ENCODE assay signal across 8 cellular contexts in the genomic region with DNA sequence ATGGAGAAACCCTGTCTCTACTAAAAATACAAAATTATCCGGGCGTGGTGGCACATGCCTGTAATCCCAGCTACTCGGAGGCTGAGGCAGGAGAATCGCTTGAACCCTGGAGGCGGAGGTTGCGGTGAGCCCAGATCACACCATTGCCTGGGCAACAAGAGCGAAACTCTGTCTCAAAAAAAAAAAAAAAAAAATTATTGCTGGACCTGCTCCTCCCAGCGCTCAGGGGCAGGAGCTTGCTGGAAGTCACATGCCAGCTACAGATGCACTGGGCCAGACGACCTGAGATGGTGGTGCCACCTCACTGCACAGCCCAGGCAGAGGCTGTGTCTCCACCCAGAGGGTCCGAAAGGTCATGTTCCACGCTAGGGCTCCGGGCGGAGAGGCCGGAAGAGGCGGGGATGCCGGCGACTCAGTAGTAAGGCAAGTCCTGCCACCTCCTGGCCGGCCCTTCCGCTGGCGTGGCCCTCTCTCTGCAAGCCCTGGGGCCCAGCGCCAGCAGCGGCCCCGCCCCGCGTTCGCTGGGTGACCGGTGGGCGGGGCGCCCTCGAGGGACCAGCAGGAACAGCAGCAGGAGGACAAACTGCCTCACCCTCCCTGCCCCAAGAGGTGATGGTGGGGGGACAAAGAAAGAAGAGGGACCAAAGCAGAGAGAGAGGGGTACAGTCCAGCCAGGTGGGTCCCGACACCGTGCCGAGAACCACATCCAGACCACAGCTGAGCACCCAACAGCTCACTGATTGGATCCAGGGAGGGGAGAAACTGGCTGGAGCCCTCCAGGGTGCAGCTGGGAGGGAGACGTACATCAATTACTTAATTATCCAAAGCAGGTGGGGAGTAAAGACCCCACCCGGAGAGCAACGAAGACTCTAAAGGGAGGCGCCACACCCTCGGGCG. TPM values are rescaled to one million over a fixed set of nuclear protein-coding genes. Genes with fewer than 3 reads are reported as not detected.
DNase-seq lines count a peak whose midpoint lies in the region; ATAC-seq and TF ChIP-seq lines count a peak whose summit lies in the region.

No MANE protein-coding gene starts in this region.

- H3K27me3 Mint-ChIP-seq in T-helper 17 cell, result no peaks in the 10 kb centered on the region

- no peaks in the 10 kb centered on the region for H3K9me3 ChIP-seq in T-helper 17 cell (ENCODE audit: control insufficient read depth, low read length, poor library complexity, severe bottlenecking)
- no peaks in the 10 kb centered on the region for H3K9me3 ChIP-seq in esophagus (ENCODE audit: control insufficient read depth in 2 of 2, insufficient read depth in 1 of 2, low read depth in 1 of 2, low read length in 1 of 2)
- no peaks in the 10 kb centered on the region for H3K9me3 ChIP-seq in mesodermal cell (ENCODE audit: control insufficient read depth, low read length)
- H3K9me3 ChIP-seq in tibial nerve, result no peaks in the 10 kb centered on the region

- ATAC-seq in T-helper 17 cell (no peak), GM18861 (IDR thresholded peaks at IDR 0.05; ENCODE audit: unreplicated experiment) (no peak)

- H3K27ac ChIP-seq in esophagus (ENCODE audit: low read depth in 2 of 2, low read length in 1 of 2) (peak overlapping the region; percentile 99 to 100), mesodermal cell (ENCODE audit: low read depth, low read length, severe bottlenecking) (peak overlapping the region; percentile 29), tibial nerve (peak overlapping the region; percentile 99 to 100 (median 100))

- H3K27me3 ChIP-seq in esophagus (ENCODE audit: control insufficient read depth in 1 of 2, insufficient read depth in 2 of 2, low read length in 2 of 2), result no peaks in the 10 kb centered on the region
- no peaks in the 10 kb centered on the region for H3K27me3 ChIP-seq in tibial nerve

- peaks cover 2 to 36% of the 10 kb centered on the region in 2 donors for H3K4me1 ChIP-seq in esophagus (ENCODE audit: control insufficient read depth in 2 of 2, insufficient read depth in 2 of 2, low read length in 1 of 2)
- H3K4me1 ChIP-seq in mesodermal cell (ENCODE audit: control insufficient read depth, insufficient read depth, low read length, poor library complexity, severe bottlenecking), result peaks cover 49% of the 10 kb centered on the region
- peaks cover 0 to 77% (median 59%) of the 10 kb centered on the region in 4 donors for H3K4me1 ChIP-seq in tibial nerve

- TF ChIP-seq RAD21 in Ishikawa (IDR thresholded peaks at IDR 0.05; ENCODE audit: low read depth), result no peak

- TF ChIP-seq EP300 in Ishikawa (IDR thresholded peaks at IDR 0.05; ENCODE audit: borderline replicate concordance), result peak; percentile 54
- peak; percentile 56 to 83 for TF ChIP-seq EP300 in tibial nerve (IDR thresholded peaks at IDR 0.05)

- peaks cover 0 to 10% of the 10 kb centered on the region in 2 donors for H3K36me3 ChIP-seq in esophagus (ENCODE audit: control insufficient read depth in 2 of 2, insufficient read depth in 2 of 2, low read length in 1 of 2)
- H3K36me3 ChIP-seq in mesodermal cell (ENCODE audit: control insufficient read depth, insufficient read depth, low read length), result peaks cover 19% of the 10 kb centered on the region
- peaks cover 0 to 9% (median 0%) of the 10 kb centered on the region in 3 donors for H3K36me3 ChIP-seq in tibial nerve

- H3K27ac Mint-ChIP-seq in T-helper 17 cell, result peak overlapping the region; percentile 83

- H3K4me1 Mint-ChIP-seq in T-helper 17 cell, result peaks cover 43% of the 10 kb centered on the region

- peaks cover 7% of the 10 kb centered on the region for H3K36me3 Mint-ChIP-seq in T-helper 17 cell (ENCODE audit: low read depth)

- WGBS in esophagus, 2 donors, result 16 to 18% methylated on average over 39 of the region's 39 CpGs
- 30 to 39% methylated on average over 31 to 35 of the region's 39 CpGs for WGBS in mesodermal cell (ENCODE audit: insufficient coverage in 2 of 2), 2 experiments
- WGBS in tibial nerve, 2 donors, result 9 to 17% methylated on average over 33 to 34 of the region's 39 CpGs

- H3K4me3 ChIP-seq in esophagus (ENCODE audit: low read depth in 1 of 2, low read length in 2 of 2), result peak overlapping the region; percentile 42 to 88
- no peak overlapping the region for H3K4me3 ChIP-seq in mesodermal cell (ENCODE audit: extremely low read depth, insufficient read depth, low read length, poor library complexity, severe bottlenecking)
- H3K4me3 ChIP-seq in tibial nerve, result peak overlapping the region in 3 of 4 donors; percentile 5 to 66 (median 23)

- H3K4me3 Mint-ChIP-seq in T-helper 17 cell, result peak overlapping the region; percentile 77

- peak; percentile 22 to 73 (median 62) for TF ChIP-seq CTCF in tibial nerve (IDR thresholded peaks at IDR 0.05)

- DNase-seq in CD1c-positive myeloid dendritic cell (ENCODE audit: extremely low spot score), result peak; percentile 51
- DNase-seq in T-helper 17 cell, result no peak
- peak; percentile 83 to 94 for DNase-seq in tibial nerve (ENCODE audit: low spot score in 2 of 2)
- DNase-seq in activated gamma-delta T cell (lab: John Stamatoyannopoulos, UW), result no peak

- peak in 1 of 2 donors; percentile 45 for TF ChIP-seq POLR2A in tibial nerve (IDR thresholded peaks at IDR 0.05)

TF ChIP-seq in Ishikawa, 13 proteins besides CTCF, POLR2A, EP300 and RAD21:
- TF ChIP-seq, protein P1, sequence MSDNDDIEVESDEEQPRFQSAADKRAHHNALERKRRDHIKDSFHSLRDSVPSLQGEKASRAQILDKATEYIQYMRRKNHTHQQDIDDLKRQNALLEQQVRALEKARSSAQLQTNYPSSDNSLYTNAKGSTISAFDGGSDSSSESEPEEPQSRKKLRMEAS (IDR thresholded peaks at IDR 0.05), result peak; percentile 68; the same call in 1 of the 2 replicates
- TF ChIP-seq, protein P2, sequence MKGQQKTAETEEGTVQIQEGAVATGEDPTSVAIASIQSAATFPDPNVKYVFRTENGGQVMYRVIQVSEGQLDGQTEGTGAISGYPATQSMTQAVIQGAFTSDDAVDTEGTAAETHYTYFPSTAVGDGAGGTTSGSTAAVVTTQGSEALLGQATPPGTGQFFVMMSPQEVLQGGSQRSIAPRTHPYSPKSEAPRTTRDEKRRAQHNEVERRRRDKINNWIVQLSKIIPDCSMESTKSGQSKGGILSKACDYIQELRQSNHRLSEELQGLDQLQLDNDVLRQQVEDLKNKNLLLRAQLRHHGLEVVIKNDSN (IDR thresholded peaks at IDR 0.05), result peak; percentile 74
- TF ChIP-seq TEAD4 (IDR thresholded peaks at IDR 0.05) (peak; percentile 65; the same call in 1 of the 2 replicates), ZBTB7A (IDR thresholded peaks at IDR 0.05; ENCODE audit: low read depth) (peak; percentile 55), TCF12 (IDR thresholded peaks at IDR 0.05; ENCODE audit: low read depth) (peak; percentile 77; the same call in 1 of the 2 replicates), CEBPB (IDR thresholded peaks at IDR 0.05) (peak; percentile 38; the same call in 1 of the 2 replicates), YY1 (IDR thresholded peaks at IDR 0.05; ENCODE audit: low read depth) (peak; percentile 69; the same call in 1 of the 2 replicates), FOXM1 (IDR thresholded peaks at IDR 0.05; ENCODE audit: borderline replicate concordance, low read depth) (no peak), TAF1 (IDR thresholded peaks at IDR 0.05; ENCODE audit: low read depth) (peak; percentile 56; the same call in 1 of the 2 replicates), EGR1 (IDR thresholded peaks at IDR 0.05) (no peak), NFIC (IDR thresholded peaks at IDR 0.05) (peak; percentile 63; the same call in 1 of the 2 replicates), CREB1 (IDR thresholded peaks at IDR 0.05; ENCODE audit: low read depth) (0 out of 2 replicates have a peak, but pooled peaks have one; percentile 42)
- TF ChIP-seq, protein P3, sequence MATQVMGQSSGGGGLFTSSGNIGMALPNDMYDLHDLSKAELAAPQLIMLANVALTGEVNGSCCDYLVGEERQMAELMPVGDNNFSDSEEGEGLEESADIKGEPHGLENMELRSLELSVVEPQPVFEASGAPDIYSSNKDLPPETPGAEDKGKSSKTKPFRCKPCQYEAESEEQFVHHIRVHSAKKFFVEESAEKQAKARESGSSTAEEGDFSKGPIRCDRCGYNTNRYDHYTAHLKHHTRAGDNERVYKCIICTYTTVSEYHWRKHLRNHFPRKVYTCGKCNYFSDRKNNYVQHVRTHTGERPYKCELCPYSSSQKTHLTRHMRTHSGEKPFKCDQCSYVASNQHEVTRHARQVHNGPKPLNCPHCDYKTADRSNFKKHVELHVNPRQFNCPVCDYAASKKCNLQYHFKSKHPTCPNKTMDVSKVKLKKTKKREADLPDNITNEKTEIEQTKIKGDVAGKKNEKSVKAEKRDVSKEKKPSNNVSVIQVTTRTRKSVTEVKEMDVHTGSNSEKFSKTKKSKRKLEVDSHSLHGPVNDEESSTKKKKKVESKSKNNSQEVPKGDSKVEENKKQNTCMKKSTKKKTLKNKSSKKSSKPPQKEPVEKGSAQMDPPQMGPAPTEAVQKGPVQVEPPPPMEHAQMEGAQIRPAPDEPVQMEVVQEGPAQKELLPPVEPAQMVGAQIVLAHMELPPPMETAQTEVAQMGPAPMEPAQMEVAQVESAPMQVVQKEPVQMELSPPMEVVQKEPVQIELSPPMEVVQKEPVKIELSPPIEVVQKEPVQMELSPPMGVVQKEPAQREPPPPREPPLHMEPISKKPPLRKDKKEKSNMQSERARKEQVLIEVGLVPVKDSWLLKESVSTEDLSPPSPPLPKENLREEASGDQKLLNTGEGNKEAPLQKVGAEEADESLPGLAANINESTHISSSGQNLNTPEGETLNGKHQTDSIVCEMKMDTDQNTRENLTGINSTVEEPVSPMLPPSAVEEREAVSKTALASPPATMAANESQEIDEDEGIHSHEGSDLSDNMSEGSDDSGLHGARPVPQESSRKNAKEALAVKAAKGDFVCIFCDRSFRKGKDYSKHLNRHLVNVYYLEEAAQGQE (IDR thresholded peaks at IDR 0.05; ENCODE audit: low read depth), result no peak
TF ChIP-seq in Ishikawa: peak in this region for 10.

RNA-seq across cellular contexts. Expression of a gene that starts 3.6 kb away (rescaled TPM):
- total RNA-seq in T-helper 17 cell (100 to 1,000 TPM; 121 to 122 TPM), tibial nerve (10 to 100 TPM; 14.1 to 24.3 (median 18.1) TPM)
- polyA plus RNA-seq in esophagus, result 1 to 10 TPM; 5.8 to 6.4 TPM
- polyA plus RNA-seq in mesodermal cell (2013, experiment 1 of 2), result 21.6 TPM
- polyA plus RNA-seq in mesodermal cell (2013, experiment 2 of 2), result 20.1 TPM

RNA-seq across cellular contexts. Expression of a gene that starts 6.7 kb away (rescaled TPM):
- total RNA-seq in T-helper 17 cell (10 to 100 TPM; 54.5 to 64.1 TPM), tibial nerve (10 to 100 TPM in 3 of 4 donors, 1 to 10 TPM in 1; 9.4 to 18.3 (median 12.2) TPM)
- polyA plus RNA-seq in esophagus, result 10 to 100 TPM in 1 of 2 donors, 1 to 10 TPM in 1; 7.7 to 12.8 TPM
- polyA plus RNA-seq in mesodermal cell (2013, experiment 1 of 2), result 7.9 TPM
- polyA plus RNA-seq in mesodermal cell (2013, experiment 2 of 2), result 7.2 TPM

Comparison
In these comparisons a context has a peak if more than half of its experiments do, and no peak if none do; other contexts are left out.
1. DNase-seq: peak in CD1c-positive myeloid dendritic cell (single experiment) and tibial nerve (2 of 2); none in T-helper 17 cell (0 of 3) and activated gamma-delta T cell (single experiment).
2. H3K27ac ChIP-seq: peak in every context shown above with its lines; median percentile 100 in esophagus; 100 in tibial nerve; 29 in mesodermal cell.
3. RNA of a gene that starts 3.6 kb away (total RNA-seq): 121 to 122 TPM in T-helper 17 cell; 14.1 to 24.3 TPM in tibial nerve; every median in the first group is over 4 times any median in the second.